11 cellular contexts compared by ENCODE assay signal in genomic region chr7:36289833-36290661, GRCh38.
DNase-seq lines count a peak whose midpoint lies in the region; ATAC-seq and TF ChIP-seq lines count a peak whose summit lies in the region.
"Had no signal": no experiment of that assay in that cellular context is flagged by ENCODE, and none has a peak within 500 bp of the region (broad histone marks: within the 10 kb centered on the region; RNA-seq: fewer than 3 reads in every experiment).

No MANE protein-coding gene starts in this region.

- no peak overlapping the region for H3K27ac ChIP-seq in CD4-positive, alpha-beta memory T cell (ENCODE audit: low read depth, low read length)
- peak overlapping the region; percentile 29 for H3K27ac ChIP-seq in KOPT-K1 (ENCODE audit: low read depth, low read length, poor library complexity, severe bottlenecking)
- no peak overlapping the region for H3K27ac ChIP-seq in endodermal cell (ENCODE audit: low read depth, low read length)

- H3K36me3 ChIP-seq in CD4-positive, alpha-beta memory T cell (ENCODE audit: insufficient read depth, low read length): no peaks in the 10 kb centered on the region
- H3K36me3 ChIP-seq in KOPT-K1 (ENCODE audit: insufficient read depth, low read length) (peaks cover 18% of the 10 kb centered on the region), endodermal cell (ENCODE audit: control insufficient read depth, insufficient read depth, low read length) (peaks cover 3% of the 10 kb centered on the region)

- peak overlapping the region in 2 of 8 donors; percentile 20 to 53 for H3K4me3 Mint-ChIP-seq in CD4-positive, alpha-beta memory T cell
- H3K4me3 Mint-ChIP-seq in endodermal cell (no peak overlapping the region), progenitor cell of endocrine pancreas (ENCODE audit: low read depth) (no peak overlapping the region)

- DNase-seq in CD4-positive, alpha-beta memory T cell: no peak
- no peak for DNase-seq in endodermal cell
- no peak for DNase-seq in progenitor cell of endocrine pancreas (ENCODE audit: low spot score, unreplicated experiment)
- DNase-seq in NCI-H82 treated with DMSO at 0.1 percent for 48 hours (lab: John Stamatoyannopoulos, UW; ENCODE audit: unreplicated experiment): no peak
- DNase-seq in SW 1271 (lab: John Stamatoyannopoulos, UW): no peak
- DNase-seq: left ventricle myocardium superior; NCI-H1930; stimulated activated CD4-positive, alpha-beta T cell treated with anti-CD3 and anti-CD28 coated beads, Interleukin-12 subunit alpha, Interleukin-12 subunit beta, amount 100 ng/mL, for 4 hours had no signal

- H3K27ac Mint-ChIP-seq in CD4-positive, alpha-beta memory T cell: peak overlapping the region; percentile 0 to 95 (median 70)
- H3K27ac Mint-ChIP-seq in endodermal cell (peak overlapping the region; percentile 74), progenitor cell of endocrine pancreas (peak overlapping the region; percentile 92)

- H3K9me3 Mint-ChIP-seq in CD4-positive, alpha-beta memory T cell: no peaks in the 10 kb centered on the region
- H3K9me3 Mint-ChIP-seq in endodermal cell: no peaks in the 10 kb centered on the region
- H3K9me3 Mint-ChIP-seq in progenitor cell of endocrine pancreas (ENCODE audit: low read depth): no peaks in the 10 kb centered on the region

- no peaks in the 10 kb centered on the region for H3K9me3 ChIP-seq in CD4-positive, alpha-beta memory T cell (ENCODE audit: control insufficient read depth in 1 of 2, low read length in 2 of 2)
- no peaks in the 10 kb centered on the region for H3K9me3 ChIP-seq in KOPT-K1 (ENCODE audit: insufficient read depth, low read length, poor library complexity, severe bottlenecking)
- H3K9me3 ChIP-seq in endodermal cell (ENCODE audit: control insufficient read depth, low read length): no peaks in the 10 kb centered on the region

- 90 to 91% methylated on average over 3 to 7 of the region's 7 CpGs for WGBS in endodermal cell (ENCODE audit: insufficient coverage in 1 of 2, insufficient read length in 1 of 2), 2 experiments

- H3K27me3 ChIP-seq in CD4-positive, alpha-beta memory T cell (ENCODE audit: insufficient read depth, low read length): no peaks in the 10 kb centered on the region
- no peaks in the 10 kb centered on the region for H3K27me3 ChIP-seq in endodermal cell (ENCODE audit: control insufficient read depth, insufficient read depth, low read length, poor library complexity, severe bottlenecking)

- CTCF ChIA-PET in CD4-positive, alpha-beta memory T cell (lab: Charles Lee; ENCODE audit: partially characterized antibody): interaction anchor here (0.8 to 10.7 kb wide), 26 partner anchors 9 to 384 kb away, joined by 3 to 225 read pairs (median 4); no protein-coding TSS in a partner anchor

- H3K9ac ChIP-seq in endodermal cell (ENCODE audit: extremely low read depth, low read length, poor library complexity, severe bottlenecking): no peak overlapping the region

- peaks cover 67% of the 10 kb centered on the region for H3K4me1 ChIP-seq in CD4-positive, alpha-beta memory T cell (ENCODE audit: insufficient read depth, low read length)
- H3K4me1 ChIP-seq in endodermal cell (ENCODE audit: control insufficient read depth, insufficient read depth, low read length): peaks cover 17% of the 10 kb centered on the region

- peaks cover 5 to 9% of the 10 kb centered on the region in 2 donors for H3K36me3 Mint-ChIP-seq in CD4-positive, alpha-beta memory T cell
- H3K36me3 Mint-ChIP-seq in endodermal cell (ENCODE audit: low read depth) (peaks cover 24% of the 10 kb centered on the region), progenitor cell of endocrine pancreas (ENCODE audit: insufficient read depth) (peaks cover 12% of the 10 kb centered on the region)

- no peak overlapping the region for H3K4me3 ChIP-seq in CD4-positive, alpha-beta memory T cell (ENCODE audit: low read length in 2 of 2)
- H3K4me3 ChIP-seq in endodermal cell (ENCODE audit: low read length): no peak overlapping the region

- intact Hi-C loops in CD4-positive, alpha-beta memory T cell (cut with micrococcal nuclease): loop anchor here (5.0 to 10.0 kb wide), 2 partner anchors 488 to 1255 kb away; partner anchors contain the start of genes DPY19L1 and SEPTIN7

- no peaks in the 10 kb centered on the region for H3K27me3 Mint-ChIP-seq in CD4-positive, alpha-beta memory T cell
- H3K27me3 Mint-ChIP-seq in endodermal cell (ENCODE audit: insufficient read depth) (no peaks in the 10 kb centered on the region), progenitor cell of endocrine pancreas (no peaks in the 10 kb centered on the region)

- ATAC-seq in GM21717 (IDR thresholded peaks at IDR 0.05; ENCODE audit: unreplicated experiment) (no peak), HG02973 (IDR thresholded peaks at IDR 0.05; ENCODE audit: unreplicated experiment) (no peak)
- ATAC-seq: left ventricle myocardium superior had no signal

- TF ChIP-seq CTCF in endodermal cell (conservative IDR thresholded peaks at IDR 0.05) (no peak), progenitor cell of endocrine pancreas (IDR thresholded peaks at IDR 0.05; ENCODE audit: unreplicated experiment) (no peak)

- peaks cover 40 to 73% (median 59%) of the 10 kb centered on the region in 4 donors for H3K4me1 Mint-ChIP-seq in CD4-positive, alpha-beta memory T cell
- H3K4me1 Mint-ChIP-seq in endodermal cell: peaks cover 46% of the 10 kb centered on the region
- peaks cover 34% of the 10 kb centered on the region for H3K4me1 Mint-ChIP-seq in progenitor cell of endocrine pancreas (ENCODE audit: low read depth)

- POLR2A ChIA-PET in CD4-positive, alpha-beta memory T cell (lab: Charles Lee; ENCODE audit: partially characterized antibody): interaction anchor here (2.2 kb wide), 1 partner anchor 305 kb away, joined by 7 read pairs; no protein-coding TSS in a partner anchor
